2 cellular contexts compared by ENCODE assay signal in the genomic region with DNA sequence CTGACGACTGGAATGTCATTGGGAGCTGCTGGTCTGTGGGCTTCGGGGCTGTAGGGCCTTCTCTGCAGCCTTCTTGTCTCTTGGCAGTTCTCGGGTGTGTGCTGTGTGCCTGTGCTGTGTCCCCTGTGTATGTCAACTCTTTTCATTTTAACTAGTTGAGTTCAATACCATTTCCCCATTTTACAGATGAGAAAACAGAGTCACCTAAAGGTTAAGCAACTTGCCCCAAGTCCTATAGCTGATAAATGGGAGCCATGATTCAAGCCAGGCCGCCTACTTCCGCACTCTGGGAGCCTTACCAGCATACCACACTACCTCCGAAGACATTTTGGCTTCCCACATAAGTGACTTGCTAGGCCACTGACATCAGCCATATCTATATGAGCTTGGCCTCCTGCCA.
TF ChIP-seq lines count a peak whose summit lies in the region.

No MANE protein-coding gene starts in this region.

TF ChIP-seq in GM12891, 5 proteins besides CTCF, POLR2A, EP300 and RAD21:
- TF ChIP-seq SPI1 (IDR thresholded peaks at IDR 0.05; ENCODE audit: low read depth, low read length) (peak; percentile 21; the same call in 1 of the 2 replicates), POU2F2 (IDR thresholded peaks at IDR 0.05; ENCODE audit: low read depth, low read length) (no peak)

TF ChIP-seq in K562, 482 proteins besides CTCF, POLR2A, EP300 and RAD21:
- TF ChIP-seq COPS2 (conservative IDR thresholded peaks at IDR 0.05) = no peak
- peak; percentile 36; the same call in 1 of the 2 replicates for TF ChIP-seq BCOR (IDR thresholded peaks at IDR 0.05)
- no peak for TF ChIP-seq ELF1 (tag; IDR thresholded peaks at IDR 0.05)
- TF ChIP-seq, protein P1, sequence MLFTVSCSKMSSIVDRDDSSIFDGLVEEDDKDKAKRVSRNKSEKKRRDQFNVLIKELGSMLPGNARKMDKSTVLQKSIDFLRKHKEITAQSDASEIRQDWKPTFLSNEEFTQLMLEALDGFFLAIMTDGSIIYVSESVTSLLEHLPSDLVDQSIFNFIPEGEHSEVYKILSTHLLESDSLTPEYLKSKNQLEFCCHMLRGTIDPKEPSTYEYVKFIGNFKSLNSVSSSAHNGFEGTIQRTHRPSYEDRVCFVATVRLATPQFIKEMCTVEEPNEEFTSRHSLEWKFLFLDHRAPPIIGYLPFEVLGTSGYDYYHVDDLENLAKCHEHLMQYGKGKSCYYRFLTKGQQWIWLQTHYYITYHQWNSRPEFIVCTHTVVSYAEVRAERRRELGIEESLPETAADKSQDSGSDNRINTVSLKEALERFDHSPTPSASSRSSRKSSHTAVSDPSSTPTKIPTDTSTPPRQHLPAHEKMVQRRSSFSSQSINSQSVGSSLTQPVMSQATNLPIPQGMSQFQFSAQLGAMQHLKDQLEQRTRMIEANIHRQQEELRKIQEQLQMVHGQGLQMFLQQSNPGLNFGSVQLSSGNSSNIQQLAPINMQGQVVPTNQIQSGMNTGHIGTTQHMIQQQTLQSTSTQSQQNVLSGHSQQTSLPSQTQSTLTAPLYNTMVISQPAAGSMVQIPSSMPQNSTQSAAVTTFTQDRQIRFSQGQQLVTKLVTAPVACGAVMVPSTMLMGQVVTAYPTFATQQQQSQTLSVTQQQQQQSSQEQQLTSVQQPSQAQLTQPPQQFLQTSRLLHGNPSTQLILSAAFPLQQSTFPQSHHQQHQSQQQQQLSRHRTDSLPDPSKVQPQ (CRISPR knock-in tag; IDR thresholded peaks at IDR 0.05; ENCODE audit: borderline replicate concordance) = no peak
- TF ChIP-seq ZNF436 (CRISPR knock-in tag; IDR thresholded peaks at IDR 0.05) = no peak
- peak; percentile 77 for TF ChIP-seq RBM25 (IDR thresholded peaks at IDR 0.05; ENCODE audit: low read depth, low read length, severe bottlenecking)
- no peak for TF ChIP-seq ZNF124 (CRISPR knock-in tag; IDR thresholded peaks at IDR 0.05)
- peak; percentile 62; the same call in 1 of the 2 replicates for TF ChIP-seq ESRRA (IDR thresholded peaks at IDR 0.05; ENCODE audit: borderline replicate concordance, low read depth)
- TF ChIP-seq FOXJ3 (CRISPR knock-in tag; IDR thresholded peaks at IDR 0.05) = no peak
- TF ChIP-seq CBX8 (IDR thresholded peaks at IDR 0.05; ENCODE audit: borderline replicate concordance, extremely low read depth, low read depth, low read length, poor library complexity, severe bottlenecking) = no peak
- no peak for TF ChIP-seq ARID2 (IDR thresholded peaks at IDR 0.05)
- no peak for TF ChIP-seq ZNF384 (IDR thresholded peaks at IDR 0.05; ENCODE audit: low read depth, low read length)
- no peak for TF ChIP-seq HIVEP1 (CRISPR knock-in tag; IDR thresholded peaks at IDR 0.05)
- no peak for TF ChIP-seq SOX6 (IDR thresholded peaks at IDR 0.05)
- no peak for TF ChIP-seq PRPF4 (IDR thresholded peaks at IDR 0.05; ENCODE audit: insufficient read depth, low read depth, low read length, poor library complexity, severe bottlenecking)
- TF ChIP-seq PHF20 (IDR thresholded peaks at IDR 0.05; ENCODE audit: partially characterized antibody) = no peak
- TF ChIP-seq SIN3B (IDR thresholded peaks at IDR 0.05; ENCODE audit: low read depth) = no peak
- TF ChIP-seq ZBTB8A (IDR thresholded peaks at IDR 0.05; ENCODE audit: partially characterized antibody) = no peak
- TF ChIP-seq ZNF444 (CRISPR knock-in tag; IDR thresholded peaks at IDR 0.05) = no peak
